ENCODE assay signal across 1 cellular context in genomic region chr18:24111936-24112335, GRCh38.
TF ChIP-seq lines count a peak whose summit lies in the region.

No MANE protein-coding gene starts in this region.

TF ChIP-seq in SK-N-SH treated with all-trans-retinoic acid at 6 μM for 48 hours, 23 proteins besides CTCF, POLR2A, EP300 and RAD21 (continued from another document):
- TF ChIP-seq, protein P1, sequence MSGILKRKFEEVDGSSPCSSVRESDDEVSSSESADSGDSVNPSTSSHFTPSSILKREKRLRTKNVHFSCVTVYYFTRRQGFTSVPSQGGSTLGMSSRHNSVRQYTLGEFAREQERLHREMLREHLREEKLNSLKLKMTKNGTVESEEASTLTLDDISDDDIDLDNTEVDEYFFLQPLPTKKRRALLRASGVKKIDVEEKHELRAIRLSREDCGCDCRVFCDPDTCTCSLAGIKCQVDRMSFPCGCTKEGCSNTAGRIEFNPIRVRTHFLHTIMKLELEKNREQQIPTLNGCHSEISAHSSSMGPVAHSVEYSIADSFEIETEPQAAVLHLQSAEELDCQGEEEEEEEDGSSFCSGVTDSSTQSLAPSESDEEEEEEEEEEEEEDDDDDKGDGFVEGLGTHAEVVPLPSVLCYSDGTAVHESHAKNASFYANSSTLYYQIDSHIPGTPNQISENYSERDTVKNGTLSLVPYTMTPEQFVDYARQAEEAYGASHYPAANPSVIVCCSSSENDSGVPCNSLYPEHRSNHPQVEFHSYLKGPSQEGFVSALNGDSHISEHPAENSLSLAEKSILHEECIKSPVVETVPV (CRISPR knock-in tag; IDR thresholded peaks at IDR 0.05) = no peak
- TF ChIP-seq PATZ1 (CRISPR knock-in tag; IDR thresholded peaks at IDR 0.05; ENCODE audit: borderline replicate concordance) (no peak), CREB5 (CRISPR knock-in tag; IDR thresholded peaks at IDR 0.05; ENCODE audit: low read depth) (no peak), ZNF565 (CRISPR knock-in tag; conservative IDR thresholded peaks at IDR 0.05; ENCODE audit: low read depth) (no peak), ZC3H10 (CRISPR knock-in tag; IDR thresholded peaks at IDR 0.05) (no peak)
- TF ChIP-seq, protein P2, sequence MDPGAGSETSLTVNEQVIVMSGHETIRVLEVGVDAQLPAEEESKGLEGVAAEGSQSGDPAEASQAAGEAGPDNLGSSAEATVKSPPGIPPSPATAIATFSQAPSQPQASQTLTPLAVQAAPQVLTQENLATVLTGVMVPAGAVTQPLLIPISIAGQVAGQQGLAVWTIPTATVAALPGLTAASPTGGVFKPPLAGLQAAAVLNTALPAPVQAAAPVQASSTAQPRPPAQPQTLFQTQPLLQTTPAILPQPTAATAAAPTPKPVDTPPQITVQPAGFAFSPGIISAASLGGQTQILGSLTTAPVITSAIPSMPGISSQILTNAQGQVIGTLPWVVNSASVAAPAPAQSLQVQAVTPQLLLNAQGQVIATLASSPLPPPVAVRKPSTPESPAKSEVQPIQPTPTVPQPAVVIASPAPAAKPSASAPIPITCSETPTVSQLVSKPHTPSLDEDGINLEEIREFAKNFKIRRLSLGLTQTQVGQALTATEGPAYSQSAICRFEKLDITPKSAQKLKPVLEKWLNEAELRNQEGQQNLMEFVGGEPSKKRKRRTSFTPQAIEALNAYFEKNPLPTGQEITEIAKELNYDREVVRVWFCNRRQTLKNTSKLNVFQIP (CRISPR knock-in tag; IDR thresholded peaks at IDR 0.05; ENCODE audit: borderline replicate concordance, low read depth) = no peak
